13 cellular contexts compared by ENCODE assay signal in genomic region chr11:61250796-61251765, GRCh38. TPM values are rescaled to one million over a fixed set of nuclear protein-coding genes. Genes with fewer than 3 reads are reported as not detected.
DNase-seq lines count a peak whose midpoint lies in the region; TF ChIP-seq lines count a peak whose summit lies in the region.
"Not testable (repeated sequence)": the region's sequence is repeated elsewhere in the genome, so short reads cannot be mapped to it uniquely, and the experiment has no call there.
"Had no signal": no experiment of that assay in that cellular context is flagged by ENCODE, and none has a peak within 500 bp of the region (broad histone marks: within the 10 kb centered on the region; RNA-seq: fewer than 3 reads in every experiment).

No MANE protein-coding gene starts in this region.

- WGBS in thyroid gland, 2 donors: 34 to 47% methylated on average over 18 to 20 of the region's 20 CpGs

- peak; percentile 52 for DNase-seq in ACHN
- DNase-seq in HCEC 1CT: peak; percentile 4
- DNase-seq in RPMI7951 (ENCODE audit: low read depth): peak; percentile 12
- DNase-seq in chondrocyte (ENCODE audit: low spot score): peak; percentile 51
- DNase-seq in fibroblast of the conjunctiva (ENCODE audit: low read depth): peak; percentile 58
- DNase-seq in left ventricle myocardium inferior: peak; percentile 60
- peak; percentile 76 for DNase-seq in myocyte (ENCODE audit: low read depth)
- DNase-seq in thyroid gland: peak; percentile 61 to 87

- not testable (repeated sequence) for H3K27me3 ChIP-seq in left ventricle myocardium inferior (ENCODE audit: low read depth); thyroid gland

- not testable (repeated sequence) for H3K27me3 Mint-ChIP-seq in chondrocyte (ENCODE audit: low read depth)

- H3K9me3 ChIP-seq in left ventricle myocardium inferior (replicated peaks); thyroid gland: not testable (repeated sequence)

- not testable (repeated sequence) for H3K36me3 ChIP-seq in left ventricle myocardium inferior, thyroid gland

- not testable (repeated sequence) for H3K4me3 Mint-ChIP-seq in chondrocyte (ENCODE audit: unreplicated experiment)

- H3K9me3 Mint-ChIP-seq in chondrocyte (ENCODE audit: low read depth): not testable (repeated sequence)

- H3K4me1 Mint-ChIP-seq in chondrocyte (ENCODE audit: low read depth): not testable (repeated sequence)

- not testable (repeated sequence) for H3K36me3 Mint-ChIP-seq in chondrocyte (ENCODE audit: low read depth)

- H3K27ac ChIP-seq in left ventricle myocardium inferior (replicated peaks): not testable (repeated sequence)
- peak overlapping the region; percentile 16 to 74 (median 30) for H3K27ac ChIP-seq in thyroid gland

- H3K4me3 ChIP-seq in left ventricle myocardium inferior; thyroid gland (replicated peaks in 1 of 3): not testable (repeated sequence)

- not testable (repeated sequence) for H3K27ac Mint-ChIP-seq in chondrocyte (ENCODE audit: unreplicated experiment)

- intact Hi-C loops in left ventricle myocardium inferior (cut with micrococcal nuclease): not testable (repeated sequence)
- intact Hi-C loops in thyroid gland (cut with DNase I): loop anchor here (10.0 kb wide), 2 partner anchors 84 to 124 kb away; partner anchors contain the start of genes DDB1 and TKFC

- H3K4me1 ChIP-seq in left ventricle myocardium inferior (peaks cover 18% of the 10 kb centered on the region), thyroid gland (peaks cover 19 to 32% of the 10 kb centered on the region in 2 donors)

- in situ Hi-C loops in ACHN (cut with HindIII; ENCODE audit: low pct_ligation_motif_present, low pct_unique_long_range_greater_than_20kb, low sequenced_read_pairs): not testable (repeated sequence)

- TF ChIP-seq POLR2A in thyroid gland (IDR thresholded peaks at IDR 0.05): not testable (repeated sequence)

- TF ChIP-seq CTCF in chondrocyte (IDR thresholded peaks at IDR 0.05); left ventricle myocardium inferior (IDR thresholded peaks at IDR 0.05; ENCODE audit: borderline replicate concordance); thyroid gland (IDR thresholded peaks at IDR 0.05): not testable (repeated sequence)

RNA-seq across cellular contexts. Expression of gene PGA5, which starts 10.1 kb away (rescaled TPM):
- not detected in 2 replicates for total RNA-seq in RPMI7951 (2014; rRNA removed; shearing (Covaris generic))
- not detected in 3 replicates for total RNA-seq in chondrocyte
- total RNA-seq in left ventricle myocardium inferior: not detected
- total RNA-seq in myocyte: 18.1 and 29.7 TPM in 2 replicates
- 154 TPM for polyA plus RNA-seq in myocyte (2012)
- 1 to 10 TPM in 2 of 4 donors, not detected in 2; 1.4 to 2.6 TPM for total RNA-seq in thyroid gland
- total RNA-seq: CD4-positive, alpha-beta T cell; Daoy; NCI-H460; Peyer's patch; SJSA1 had no signal

RNA-seq across cellular contexts. Expression of gene PGA4, which starts 28.9 kb away (rescaled TPM):
- not detected in 2 replicates for total RNA-seq in RPMI7951 (2014; rRNA removed; shearing (Covaris generic))
- total RNA-seq in chondrocyte (not detected in 3 replicates), left ventricle myocardium inferior (1.3 TPM), myocyte (119 and 152 TPM in 2 replicates), thyroid gland (1 to 10 TPM in 2 of 4 donors, not detected in 2; 4.6 to 8.1 TPM)
- 881 TPM for polyA plus RNA-seq in myocyte (2012)
- total RNA-seq: CD4-positive, alpha-beta T cell; Daoy; NCI-H460; Peyer's patch; SJSA1 had no signal

RNA-seq across cellular contexts. Expression of gene VWCE, which starts 44.0 kb away (rescaled TPM):
- under 0.01 TPM in 1 of 2 replicates, not detected in the other for total RNA-seq in RPMI7951 (2014; rRNA removed; shearing (Covaris generic))
- total RNA-seq in chondrocyte (2.4 to 4.1 TPM (median 3.6 TPM) in 3 replicates), left ventricle myocardium inferior (0.77 TPM), myocyte (2.1 and 2.7 TPM in 2 replicates), thyroid gland (1 to 10 TPM in 2 of 4 donors, under 1 TPM in 2; 0.54 to 2.5 (median 1.0) TPM)
- 3.1 TPM for polyA plus RNA-seq in myocyte (2012)
- total RNA-seq: Daoy had no signal

RNA-seq across cellular contexts. Expression of gene PGA3, which starts 47.8 kb away (rescaled TPM):
- 0.39 TPM in 1 of 2 replicates, not detected in the other for total RNA-seq in RPMI7951 (2014; rRNA removed; shearing (Covaris generic))
- not detected in 3 replicates for total RNA-seq in chondrocyte
- 0.19 TPM for total RNA-seq in left ventricle myocardium inferior
- total RNA-seq in myocyte: 10.7 and 19.9 TPM in 2 replicates
- polyA plus RNA-seq in myocyte (2012): 49.3 TPM
- total RNA-seq in thyroid gland: 1 to 10 TPM in 2 of 4 donors, not detected in 2; 4.3 to 7.9 TPM
- total RNA-seq: CD4-positive, alpha-beta T cell; Daoy; NCI-H460; Peyer's patch; SJSA1 had no signal

Comparison
In these comparisons a context has a peak if more than half of its experiments do, and no peak if none do; other contexts are left out.
1. DNase-seq: peak in every context shown above with its lines; median percentile 76 in myocyte; 74 in thyroid gland; 60 in left ventricle myocardium inferior; 58 in fibroblast of the conjunctiva; 52 in ACHN; 51 in chondrocyte; 12 in RPMI7951; 4 in HCEC 1CT.
2. RNA of gene PGA4, which starts 28.9 kb away (total RNA-seq): 119 to 152 TPM in myocyte; 4.6 to 8.1 TPM in thyroid gland, 1.3 TPM in left ventricle myocardium inferior (single experiment), not detected in RPMI7951 and not detected in chondrocyte; every median in the first group is over 10 times any median in the second.